In genomic region chr16:74730049-74730683, GRCh38 we compare ENCODE assay signal across 1 cellular context.
TF ChIP-seq lines count a peak whose summit lies in the region.

No MANE protein-coding gene starts in this region.

TF ChIP-seq in GM12878, 131 proteins besides CTCF, POLR2A, EP300 and RAD21 (continued from another document):
- TF ChIP-seq CEBPZ (IDR thresholded peaks at IDR 0.05; ENCODE audit: low read depth, low read length) (no peak), JUNB (IDR thresholded peaks at IDR 0.05) (no peak), NKRF (conservative IDR thresholded peaks at IDR 0.05) (no peak), RELA (IDR thresholded peaks at IDR 0.05; ENCODE audit: borderline replicate concordance, partially characterized antibody) (no peak), ATF3 (IDR thresholded peaks at IDR 0.05; ENCODE audit: borderline replicate concordance, extremely low read depth, low read depth, low read length) (no peak), IKZF1 (conservative IDR thresholded peaks at IDR 0.05) (no peak), SUZ12 (IDR thresholded peaks at IDR 0.05; ENCODE audit: unreplicated experiment) (no peak), PRDM15 (CRISPR knock-in tag; IDR thresholded peaks at IDR 0.05) (no peak), SP1 (IDR thresholded peaks at IDR 0.05; ENCODE audit: low read depth, low read length) (no peak), BACH1 (IDR thresholded peaks at IDR 0.05; ENCODE audit: borderline replicate concordance) (no peak), PKNOX1 (IDR thresholded peaks at IDR 0.05) (no peak)
